In genomic region chr7:19533266-19533665, GRCh38 we compare ENCODE assay signal across 29 cellular contexts.
"Had no signal": no experiment of that assay in that cellular context is flagged by ENCODE, and none has a peak within 500 bp of the region (broad histone marks: within the 10 kb centered on the region; RNA-seq: fewer than 3 reads in every experiment).

No MANE protein-coding gene starts in this region.

- FAIRE-seq: endometrium, endothelial cell of umbilical vein, frontal cortex had no signal

- H3K4me1 ChIP-seq: esophagus squamous epithelium, foreskin keratinocyte, gastrocnemius medialis, gastroesophageal sphincter, heart right ventricle had no signal

- DNase-seq: cortex of kidney; dermis blood vessel endothelial cell; dorsolateral prefrontal cortex; effector CD4-positive, alpha-beta T cell; effector CD8-positive, alpha-beta T cell; effector memory CD4-positive, alpha-beta T cell; effector memory CD8-positive, alpha-beta T cell; endodermal cell; erythroblast; esophagus squamous epithelium; foreskin fibroblast; foreskin keratinocyte; foreskin melanocyte; gastrocnemius medialis; glutamatergic neuron; head of caudate nucleus; heart left ventricle; heart right ventricle; hippocampal formation had no signal

- H3K9me3 ChIP-seq: esophagus muscularis mucosa, esophagus squamous epithelium, gastrocnemius medialis, gastroesophageal sphincter had no signal

- H3K4me3 Mint-ChIP-seq: dendritic cell treated with granulocyte-macrophage colony-stimulating factor and Interleukin-4, amounts not matched to agents 40 ng/mL and 50 ng/mL, for 4 days; effector memory CD8-positive, alpha-beta T cell; endodermal cell had no signal

- H3K27me3 ChIP-seq: esophagus muscularis mucosa, esophagus squamous epithelium, foreskin keratinocyte, gastrocnemius medialis, gastroesophageal sphincter, heart left ventricle, heart right ventricle, hepatocyte had no signal

- H3K4me1 Mint-ChIP-seq: endodermal cell had no signal

- H3K27ac Mint-ChIP-seq: dendritic cell treated with granulocyte-macrophage colony-stimulating factor and Interleukin-4, amounts not matched to agents 40 ng/mL and 50 ng/mL, for 4 days; effector memory CD8-positive, alpha-beta T cell; endodermal cell had no signal

- ATAC-seq: effector memory CD8-positive, alpha-beta T cell; esophagus mucosa; foreskin keratinocyte; gastrocnemius medialis; gastroesophageal sphincter; heart left ventricle; heart right ventricle had no signal

- H3K9me3 Mint-ChIP-seq: endodermal cell had no signal

- H3K4me2 ChIP-seq: hepatocyte had no signal

- H3K27me3 Mint-ChIP-seq: dendritic cell treated with granulocyte-macrophage colony-stimulating factor and Interleukin-4, amounts not matched to agents 40 ng/mL and 50 ng/mL, for 4 days; effector memory CD8-positive, alpha-beta T cell had no signal

- H3K36me3 ChIP-seq: esophagus muscularis mucosa, esophagus squamous epithelium, gastrocnemius medialis, gastroesophageal sphincter, heart left ventricle, heart right ventricle had no signal

- H3K4me3 ChIP-seq: coronary artery, dorsolateral prefrontal cortex, esophagus muscularis mucosa, esophagus squamous epithelium, gastrocnemius medialis, gastroesophageal sphincter, heart left ventricle, heart right ventricle, hepatocyte had no signal

- H3K27ac ChIP-seq: coronary artery, dorsolateral prefrontal cortex, epithelial cell of prostate, esophagus muscularis mucosa, esophagus squamous epithelium, foreskin keratinocyte, gastrocnemius medialis, gastroesophageal sphincter, heart left ventricle, heart right ventricle, hepatocyte had no signal

- H2AFZ ChIP-seq: hepatocyte had no signal

- H3K79me2 ChIP-seq: hepatocyte had no signal
